In genomic region chr12:12835378-12836145, GRCh38 we compare ENCODE assay signal across 14 cellular contexts. TPM values are rescaled to one million over a fixed set of nuclear protein-coding genes. Genes with fewer than 3 reads are reported as not detected.
DNase-seq lines count a peak whose midpoint lies in the region; ATAC-seq, FAIRE-seq and TF ChIP-seq lines count a peak whose summit lies in the region.
"Had no signal": no experiment of that assay in that cellular context is flagged by ENCODE, and none has a peak within 500 bp of the region (broad histone marks: within the 10 kb centered on the region; RNA-seq: fewer than 3 reads in every experiment).

No MANE protein-coding gene starts in this region.

- FAIRE-seq in kidney (lab: Jason Lieb, UNC): no peak
- FAIRE-seq: A204.1 had no signal

- peak; percentile 32 for DNase-seq in SIG-M5 treated with dmso at 0.1 percent for 504 hours (lab: John Stamatoyannopoulos, UW; ENCODE audit: unreplicated experiment)
- no peak for DNase-seq in SIG-M5 (lab: John Stamatoyannopoulos, UW)
- DNase-seq in T1000 (lab: John Stamatoyannopoulos, UW): peak; percentile 11
- no peak for DNase-seq in kidney
- DNase-seq in thyroid gland: peak; percentile 62 to 75
- DNase-seq: activated CD4-positive, alpha-beta T cell treated with anti-CD3 and anti-CD28 coated beads, Interleukin-2, amount 10 ng/mL, durations not matched to agents 7 days and 5 days; left ventricle myocardium inferior; NCI-H1930 had no signal

- 46 to 59% methylated on average over 7 of the region's 7 CpGs for WGBS in thyroid gland, 2 donors

- intact Hi-C loops in kidney (cut with DNase I): no loop called here
- intact Hi-C loops in thyroid gland (cut with DNase I): loop anchor here (5.0 kb wide), 1 partner anchor 57 kb away; the partner anchor contains the start of gene GPRC5A

- H3K27ac ChIP-seq in kidney (ENCODE audit: low read depth in 2 of 2, low read length in 2 of 2) (peak overlapping the region; percentile 29 to 79), thyroid gland (peak overlapping the region; percentile 95 to 97 (median 97))
- H3K27ac ChIP-seq: esophagus muscularis mucosa, left ventricle myocardium inferior, right atrium auricular region had no signal

- no peaks in the 10 kb centered on the region for H3K9me3 ChIP-seq in kidney (ENCODE audit: control insufficient read depth in 1 of 2, low read length in 2 of 2)
- H3K9me3 ChIP-seq in thyroid gland: no peaks in the 10 kb centered on the region
- H3K9me3 ChIP-seq: esophagus muscularis mucosa, left ventricle myocardium inferior, right atrium auricular region had no signal

- ATAC-seq in HG03432 (IDR thresholded peaks at IDR 0.05; ENCODE audit: unreplicated experiment) (no peak), HG02571 (IDR thresholded peaks at IDR 0.05; ENCODE audit: unreplicated experiment) (no peak), HG03565 (IDR thresholded peaks at IDR 0.05; ENCODE audit: unreplicated experiment) (no peak)

- peaks cover 11% of the 10 kb centered on the region in 2 donors for H3K36me3 ChIP-seq in kidney (ENCODE audit: control insufficient read depth in 1 of 2, insufficient read depth in 2 of 2, low read length in 2 of 2)
- peaks cover 0 to 7% of the 10 kb centered on the region in 2 donors for H3K36me3 ChIP-seq in thyroid gland

- H3K4me3 ChIP-seq in kidney (ENCODE audit: low read length in 2 of 2) (no peak overlapping the region), thyroid gland (replicated peaks in 1 of 3) (no peak overlapping the region)
- H3K4me3 ChIP-seq: esophagus muscularis mucosa, left ventricle myocardium inferior, right atrium auricular region had no signal

- TF ChIP-seq CTCF in kidney (IDR thresholded peaks at IDR 0.05; ENCODE audit: borderline replicate concordance, extremely low read depth, insufficient read depth): no peak
- no peak for TF ChIP-seq CTCF in thyroid gland (IDR thresholded peaks at IDR 0.05)

- H3K4me1 ChIP-seq in kidney (ENCODE audit: control insufficient read depth in 1 of 2, insufficient read depth in 1 of 2, low read depth in 1 of 2, low read length in 2 of 2) (peaks cover 0 to 7% of the 10 kb centered on the region in 2 donors), thyroid gland (peaks cover 35 to 52% of the 10 kb centered on the region in 2 donors)
- H3K4me1 ChIP-seq: left ventricle myocardium inferior, right atrium auricular region had no signal

- no peaks in the 10 kb centered on the region for H3K27me3 ChIP-seq in thyroid gland
- H3K27me3 ChIP-seq: esophagus muscularis mucosa, right atrium auricular region had no signal

- peak in 1 of 2 donors; percentile 36 for TF ChIP-seq POLR2A in thyroid gland (IDR thresholded peaks at IDR 0.05)

- H3K9ac ChIP-seq in kidney (ENCODE audit: low read length in 2 of 2): no peak overlapping the region

RNA-seq across cellular contexts. Expression of gene DDX47, which starts 22.4 kb away (rescaled TPM):
- total RNA-seq in kidney (50.9 TPM), thyroid gland (10 to 100 TPM; 75.5 to 94.2 (median 81.8) TPM)
- polyA plus RNA-seq in kidney (ENCODE audit: insufficient read depth, low read depth, low replicate concordance): 35.1 TPM

RNA-seq across cellular contexts. Expression of gene APOLD1, which starts 50.1 kb away (rescaled TPM):
- total RNA-seq in kidney: 18.9 TPM
- polyA plus RNA-seq in kidney (ENCODE audit: insufficient read depth, low read depth, low replicate concordance): 4.5 TPM
- 10 to 100 TPM; 34.1 to 72.7 (median 49.5) TPM for total RNA-seq in thyroid gland

RNA-seq across cellular contexts. Expression of gene GPRC5A, which starts 55.8 kb away (rescaled TPM):
- 60.6 TPM for total RNA-seq in kidney
- polyA plus RNA-seq in kidney (ENCODE audit: insufficient read depth, low read depth, low replicate concordance): 6.3 TPM
- total RNA-seq in thyroid gland: 100 to 1,000 TPM; 107 to 207 (median 128) TPM

Comparison
In these comparisons a context has a peak if more than half of its experiments do, and no peak if none do; other contexts are left out.
1. DNase-seq: peak in SIG-M5 treated with dmso at 0.1 percent for 504 hours (single experiment), T1000 (single experiment) and thyroid gland (2 of 2); none in SIG-M5 (single experiment) and kidney (single experiment).